ENCODE assay signal across 24 cellular contexts in genomic region chr9:7313389-7313788, GRCh38.
DNase-seq lines count a peak whose midpoint lies in the region; ATAC-seq, FAIRE-seq and TF ChIP-seq lines count a peak whose summit lies in the region.
"Had no signal": no experiment of that assay in that cellular context is flagged by ENCODE, and none has a peak within 500 bp of the region (broad histone marks: within the 10 kb centered on the region; RNA-seq: fewer than 3 reads in every experiment).

No MANE protein-coding gene starts in this region.

- TF ChIP-seq CTCF in HepG2 (CRISPR knock-in tag; IDR thresholded peaks at IDR 0.05) (no peak), right lobe of liver (IDR thresholded peaks at IDR 0.05) (no peak), thyroid gland (IDR thresholded peaks at IDR 0.05) (no peak)

- no TSS peak for BruUV-seq in HepG2 (replicated peaks; lab: Mats Ljungman, UMichigan)

- TF ChIP-seq POLR2A in HepG2 (IDR thresholded peaks at IDR 0.05; ENCODE audit: insufficient read depth in 1 of 2, low read depth in 2 of 2, low read length in 2 of 2), result no peak
- TF ChIP-seq POLR2A in right lobe of liver (IDR thresholded peaks at IDR 0.05), result no peak
- no peak for TF ChIP-seq POLR2A in thyroid gland (IDR thresholded peaks at IDR 0.05)

- FAIRE-seq in HepG2 (lab: Jason Lieb, UNC), result no peak
- FAIRE-seq: A549, D721Med, GM12892, H1 had no signal

- intact Hi-C loops in HepG2 (cut with micrococcal nuclease; ENCODE audit: unreplicated experiment) (no loop called here), right lobe of liver (cut with DNase I) (no loop called here), thyroid gland (cut with DNase I) (no loop called here)

- H3K4me2 ChIP-seq in HepG2 (ENCODE audit: low read depth, low read length), result no peak overlapping the region
- H3K4me2 ChIP-seq: A549; BLaER1 treated with 17β-estradiol and CSF1 and Interleukin-3, amounts not matched to agents 10 nM and 100 nM had no signal

- DNase-seq in DMS53 (lab: John Stamatoyannopoulos, UW) (peak; percentile 7), DMS53 treated with DMSO at 0.1 percent for 48 hours (lab: John Stamatoyannopoulos, UW; ENCODE audit: unreplicated experiment) (no peak), HepG2 (ENCODE audit: low spot score) (no peak), right lobe of liver (no peak), OCI-M1 (lab: John Stamatoyannopoulos, UW) (peak; percentile 85), thyroid gland (no peak), NCI-H1105 (lab: John Stamatoyannopoulos, UW) (no peak)
- DNase-seq: 8988T; ACHN; AML-193; BE2C; CD4-positive, alpha-beta T cell; CD8-positive, alpha-beta memory T cell; DMS153; DMS79 treated with DMSO at 0.1 percent for 48 hours; GF-D8; GM23248; H7; HCEC 1CT had no signal

- H3K79me2 ChIP-seq in HepG2 (ENCODE audit: insufficient read depth, low read length), result no peaks in the 10 kb centered on the region

- H3K27ac ChIP-seq in HepG2 (ENCODE audit: extremely low read length, insufficient read depth, low read length) (no peak overlapping the region), right lobe of liver (no peak overlapping the region), thyroid gland (no peak overlapping the region)
- H3K27ac ChIP-seq: A549; BLaER1 treated with 17β-estradiol and CSF1 and Interleukin-3, amounts not matched to agents 10 nM and 100 nM; GM23248 had no signal

- H3K4me1 ChIP-seq in HepG2 (ENCODE audit: insufficient read depth, low read length) (no peaks in the 10 kb centered on the region), right lobe of liver (no peaks in the 10 kb centered on the region), thyroid gland (no peaks in the 10 kb centered on the region)
- H3K4me1 ChIP-seq: A549, BE2C had no signal

- 6% methylated on average over 1 of the region's 1 CpG for WGBS in HepG2 (ENCODE audit: low lambda C conversion rate)
- 71% methylated on average over 1 of the region's 1 CpG for WGBS in right lobe of liver (ENCODE audit: insufficient coverage, low coverage, low lambda C conversion rate, missing lambda C conversion rate)
- 93 to 96% methylated on average over 1 of the region's 1 CpG for WGBS in thyroid gland, 2 donors

- H3K9ac ChIP-seq in HepG2 (ENCODE audit: insufficient read depth, low read depth, low read length), result no peak overlapping the region
- H3K9ac ChIP-seq: BLaER1 treated with 17β-estradiol and CSF1 and Interleukin-3, amounts not matched to agents 10 nM and 100 nM; GM23248 had no signal

- no peaks in the 10 kb centered on the region for H3K36me3 ChIP-seq in HepG2 (replicated peaks in 1 of 2; ENCODE audit: control insufficient read depth in 1 of 2, insufficient read depth in 2 of 2, low read length in 2 of 2)
- no peaks in the 10 kb centered on the region for H3K36me3 ChIP-seq in right lobe of liver
- no peaks in the 10 kb centered on the region for H3K36me3 ChIP-seq in thyroid gland
- H3K36me3 ChIP-seq: BE2C; BLaER1 treated with 17β-estradiol and CSF1 and Interleukin-3, amounts not matched to agents 10 nM and 100 nM had no signal

- H3K27me3 ChIP-seq in HepG2 (ENCODE audit: control insufficient read depth in 1 of 2, insufficient read depth in 2 of 2, low read length in 2 of 2), result no peaks in the 10 kb centered on the region
- H3K27me3 ChIP-seq in right lobe of liver, result no peaks in the 10 kb centered on the region
- H3K27me3 ChIP-seq in thyroid gland, result no peaks in the 10 kb centered on the region
- H3K27me3 ChIP-seq: BE2C; BLaER1 treated with 17β-estradiol and CSF1 and Interleukin-3, amounts not matched to agents 10 nM and 100 nM had no signal

- H4K20me1 ChIP-seq in HepG2 (ENCODE audit: insufficient read depth, low read length), result no peaks in the 10 kb centered on the region
- H4K20me1 ChIP-seq: BLaER1 treated with 17β-estradiol and CSF1 and Interleukin-3, amounts not matched to agents 10 nM and 100 nM had no signal

- H3K4me3 ChIP-seq in HepG2 (replicated peaks in 1 of 3; ENCODE audit: insufficient read depth in 1 of 3, low read depth in 2 of 3, low read length in 3 of 3), result no peak overlapping the region
- no peak overlapping the region for H3K4me3 ChIP-seq in right lobe of liver
- H3K4me3 ChIP-seq in thyroid gland (replicated peaks in 1 of 3), result no peak overlapping the region
- H3K4me3 ChIP-seq: A549; BLaER1 treated with 17β-estradiol and CSF1 and Interleukin-3, amounts not matched to agents 10 nM and 100 nM; GM23248 had no signal

- POLR2A ChIA-PET in HepG2 (lab: Yijun Ruan, JAX), result no interaction called here

- ATAC-seq in HepG2, result no peak
- ATAC-seq in right lobe of liver, result no peak
- ATAC-seq: A549 had no signal

- in situ Hi-C loops in HepG2 (cut with HindIII; ENCODE audit: extremely low pct_ligation_motif_present, low pct_unique_long_range_greater_than_20kb), result no loop called here

- TF ChIP-seq RAD21 in HepG2 (CRISPR knock-in tag; IDR thresholded peaks at IDR 0.05), result no peak

- CTCF ChIA-PET in HepG2 (lab: Yijun Ruan, JAX; ENCODE audit: low intra/inter-chr PET ratio, low total read pairs), result no interaction called here

- no peak overlapping the region for H2AFZ ChIP-seq in HepG2 (ENCODE audit: low read length)
- H2AFZ ChIP-seq: GM23248 had no signal

- H3K9me3 ChIP-seq in HepG2 (ENCODE audit: low read length), result peaks cover 41% of the 10 kb centered on the region
- H3K9me3 ChIP-seq in right lobe of liver, result no peaks in the 10 kb centered on the region
- H3K9me3 ChIP-seq in thyroid gland, result no peaks in the 10 kb centered on the region
- H3K9me3 ChIP-seq: BE2C had no signal

- TF ChIP-seq EP300 in HepG2 (IDR thresholded peaks at IDR 0.05; ENCODE audit: low read depth in 2 of 2, low read length in 2 of 2) (no peak), HepG2 (CRISPR knock-in tag; IDR thresholded peaks at IDR 0.05; ENCODE audit: borderline replicate concordance) (no peak)

TF ChIP-seq in HepG2, 621 proteins besides CTCF, POLR2A, EP300 and RAD21:
- TF ChIP-seq BRD4 (CRISPR knock-in tag; IDR thresholded peaks at IDR 0.05) (no peak), ZNF160 (CRISPR knock-in tag; IDR thresholded peaks at IDR 0.05) (peak; percentile 99)

Comparison
In these comparisons a context has a peak if more than half of its experiments do, and no peak if none do; other contexts are left out.
1. DNase-seq: peak in DMS53 (single experiment) and OCI-M1 (single experiment); none in DMS53 treated with DMSO at 0.1 percent for 48 hours (single experiment), HepG2 (single experiment), right lobe of liver (0 of 3), thyroid gland (0 of 2) and NCI-H1105 (single experiment).